ENCODE assay signal across 8 cellular contexts in the genomic region with DNA sequence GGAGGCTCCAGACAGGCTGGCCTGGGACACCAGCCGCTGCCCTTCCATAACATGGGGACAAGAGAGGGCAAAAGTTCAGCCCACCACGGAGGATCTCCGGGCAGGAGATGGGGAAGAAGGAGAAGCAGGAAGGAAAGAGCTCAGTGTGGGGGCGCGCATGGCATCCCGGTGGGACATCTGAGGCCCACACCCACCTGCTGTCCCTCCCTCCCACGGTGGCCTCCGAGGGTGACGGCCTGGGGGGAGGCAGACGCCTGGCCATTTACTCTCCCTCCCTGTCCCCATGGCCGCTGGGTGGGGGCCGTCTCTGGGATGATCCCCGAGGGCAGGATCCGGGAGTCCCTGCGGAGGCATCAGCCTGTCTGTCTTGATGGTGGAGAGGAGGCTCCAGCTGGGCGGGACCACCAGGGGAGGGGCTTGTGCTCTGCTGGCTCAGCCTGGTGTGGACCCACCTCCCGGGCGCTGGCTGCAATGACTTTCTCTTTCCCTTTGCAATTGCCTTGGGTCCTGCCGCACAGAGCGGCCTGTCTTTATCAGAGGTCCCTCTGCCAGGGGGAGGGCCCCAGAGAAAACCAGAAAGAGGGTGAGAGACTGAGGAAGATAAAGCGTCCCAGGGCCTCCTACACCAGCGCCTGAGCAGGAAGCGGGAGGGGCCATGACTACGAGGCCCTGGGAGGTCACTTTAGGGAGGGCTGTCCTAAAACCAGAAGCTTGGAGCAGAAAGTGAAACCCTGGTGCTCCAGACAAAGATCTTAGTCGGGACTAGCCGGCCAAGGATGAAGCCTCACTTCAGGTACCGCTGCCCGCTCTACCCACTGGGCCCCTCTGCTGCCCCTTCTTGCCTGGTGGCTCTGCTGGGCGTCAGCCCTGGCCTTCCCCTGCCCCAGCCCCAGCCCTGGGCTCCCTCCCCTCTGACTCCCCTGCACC. TPM values are rescaled to one million over a fixed set of nuclear protein-coding genes. Genes with fewer than 3 reads are reported as not detected.
A peak's percentile ranks its signal among the peaks of the same experiment; 100 is the strongest.
DNase-seq lines count a peak whose midpoint lies in the region; ATAC-seq and TF ChIP-seq lines count a peak whose summit lies in the region.
"Not testable (repeated sequence)": the region's sequence is repeated elsewhere in the genome, so short reads cannot be mapped to it uniquely, and the experiment has no call there.

A gene (plus strand): TSS at position 690 of the 927 bp plus-strand sequence. CDS start 87 bp downstream, at position 777.

- not testable (repeated sequence) for H3K4me1 ChIP-seq in duodenal mucosa (ENCODE audit: control insufficient read depth in 1 of 2, insufficient read depth in 2 of 2, low read length in 2 of 2); skeletal muscle satellite cell (ENCODE audit: control insufficient read depth, insufficient read depth, low read length)

- H3K36me3 Mint-ChIP-seq in activated CD8-positive, alpha-beta T cell treated with anti-CD3 and anti-CD28 coated beads for 36 hours (ENCODE audit: low read depth), result peaks cover 34% of the 10 kb centered on the region

- DNase-seq in AG04449 (ENCODE audit: low read depth, low spot score) (peak; percentile 3), NOMO-1 (lab: John Stamatoyannopoulos, UW; ENCODE audit: unreplicated experiment in 2 of 2) (peak; percentile 47 to 62), left colon (peak; percentile 52 to 53)
- DNase-seq in activated CD8-positive, alpha-beta T cell treated with anti-CD3 and anti-CD28 coated beads for 36 hours, result peak; percentile 75

- H3K36me3 ChIP-seq in duodenal mucosa (ENCODE audit: control insufficient read depth in 1 of 2, insufficient read depth in 2 of 2, low read length in 2 of 2); skeletal muscle satellite cell (ENCODE audit: insufficient read depth, low read length): not testable (repeated sequence)

- CTCF ChIA-PET in AG04449 (lab: Yijun Ruan, JAX), result not testable (repeated sequence)
- CTCF ChIA-PET in activated CD8-positive, alpha-beta T cell treated with anti-CD3 and anti-CD28 coated beads for 36 hours (lab: Charles Lee), result interaction anchor here (0.6 kb wide), 1 partner anchor 74 kb away, joined by 3 read pairs; no protein-coding TSS in a partner anchor

- not testable (repeated sequence) for H3K27me3 Mint-ChIP-seq in activated CD8-positive, alpha-beta T cell treated with anti-CD3 and anti-CD28 coated beads for 36 hours

- H3K4me2 ChIP-seq in skeletal muscle satellite cell (ENCODE audit: low read length), result peak within 1 kb of the TSS; percentile 70

- peak within 1 kb of the TSS; percentile 93 for H3K4me3 Mint-ChIP-seq in activated CD8-positive, alpha-beta T cell treated with anti-CD3 and anti-CD28 coated beads for 36 hours

- TF ChIP-seq CTCF in AG04449 (IDR thresholded peaks at IDR 0.05; ENCODE audit: insufficient read depth, low read length, missing control alignments); activated CD8-positive, alpha-beta T cell treated with anti-CD3 and anti-CD28 coated beads for 36 hours (IDR thresholded peaks at IDR 0.05): not testable (repeated sequence)

- H3K27me3 ChIP-seq in duodenal mucosa (ENCODE audit: control insufficient read depth in 1 of 2, insufficient read depth in 2 of 2, low read length in 2 of 2); skeletal muscle satellite cell (ENCODE audit: control insufficient read depth, insufficient read depth, low read length): not testable (repeated sequence)

- H3K9ac ChIP-seq in duodenal mucosa (ENCODE audit: low read depth in 1 of 2, low read length in 2 of 2) (peak within 1 kb of the TSS; percentile 43 to 47), skeletal muscle satellite cell (ENCODE audit: low read depth, low read length) (peak within 1 kb of the TSS; percentile 66)

- H3K27ac Mint-ChIP-seq in activated CD8-positive, alpha-beta T cell treated with anti-CD3 and anti-CD28 coated beads for 36 hours, result peak within 1 kb of the TSS; percentile 94

- peak within 1 kb of the TSS; percentile 44 for H3K27ac ChIP-seq in duodenal mucosa (ENCODE audit: low read depth, low read length)

- H3K4me1 Mint-ChIP-seq in activated CD8-positive, alpha-beta T cell treated with anti-CD3 and anti-CD28 coated beads for 36 hours (ENCODE audit: low read depth), result peaks cover 46% of the 10 kb centered on the region

- intact Hi-C loops in activated CD8-positive, alpha-beta T cell treated with anti-CD3 and anti-CD28 coated beads for 36 hours (cut with micrococcal nuclease); left colon (cut with DNase I, micrococcal nuclease): not testable (repeated sequence)

- H3K4me3 ChIP-seq in AG04449 (ENCODE audit: low read depth, low read length) (peak within 1 kb of the TSS; percentile 59), duodenal mucosa (ENCODE audit: low read depth in 1 of 2, low read length in 2 of 2) (peak within 1 kb of the TSS; percentile 65 to 68), skeletal muscle satellite cell (ENCODE audit: low read length) (peak within 1 kb of the TSS; percentile 67)

- ATAC-seq in GM18909 (IDR thresholded peaks at IDR 0.05; ENCODE audit: poor library complexity, unreplicated experiment), result peak; percentile 59
- ATAC-seq in HG02938 (IDR thresholded peaks at IDR 0.05; ENCODE audit: unreplicated experiment), result peak; percentile 55
- ATAC-seq in activated CD8-positive, alpha-beta T cell treated with anti-CD3 and anti-CD28 coated beads for 36 hours, result peak; percentile 95
- peak; percentile 97 for ATAC-seq in left colon

- not testable (repeated sequence) for H3K9me3 ChIP-seq in duodenal mucosa (ENCODE audit: control insufficient read depth in 1 of 2, low read length in 2 of 2); skeletal muscle satellite cell (replicated peaks; ENCODE audit: low read length)

- POLR2A ChIA-PET in AG04449 (lab: Yijun Ruan, JAX), result not testable (repeated sequence)
- POLR2A ChIA-PET in activated CD8-positive, alpha-beta T cell treated with anti-CD3 and anti-CD28 coated beads for 36 hours (lab: Charles Lee), result interaction anchor here (1.6 to 2.0 kb wide), 2 partner anchors 10 to 12 kb away, joined by 5 to 14 read pairs; no protein-coding TSS in a partner anchor

- H3K9me3 Mint-ChIP-seq in activated CD8-positive, alpha-beta T cell treated with anti-CD3 and anti-CD28 coated beads for 36 hours, result not testable (repeated sequence)

RNA-seq across cellular contexts. Expression of the gene that starts here (rescaled TPM):
- total RNA-seq in activated CD8-positive, alpha-beta T cell treated with anti-CD3 and anti-CD28 coated beads for 36 hours, result 10 to 100 TPM; 66.0 to 66.5 TPM
- total RNA-seq in left colon, result 1 to 10 TPM; 3.8 to 7.8 TPM
- 7.0 and 16.2 TPM in 2 replicates for total RNA-seq in skeletal muscle satellite cell (2012; rRNA removed)

Comparison
In these comparisons a context has a peak if more than half of its experiments do, and no peak if none do; other contexts are left out.
1. Peak in every context shown above with its lines: DNase-seq, ATAC-seq, H3K4me3 ChIP-seq and H3K27ac ChIP-seq.
2. RNA of the gene that starts here (total RNA-seq): 66.0 to 66.5 TPM in activated CD8-positive, alpha-beta T cell treated with anti-CD3 and anti-CD28 coated beads for 36 hours; 3.8 to 7.8 TPM in left colon; every median in the first group is over 4 times any median in the second.
3. DNase-seq: peak in every context shown above with its lines; median percentile 75 in activated CD8-positive, alpha-beta T cell treated with anti-CD3 and anti-CD28 coated beads for 36 hours; 54 in NOMO-1; 52 in left colon; 3 in AG04449.